22 cellular contexts compared by ENCODE assay signal in the genomic region with DNA sequence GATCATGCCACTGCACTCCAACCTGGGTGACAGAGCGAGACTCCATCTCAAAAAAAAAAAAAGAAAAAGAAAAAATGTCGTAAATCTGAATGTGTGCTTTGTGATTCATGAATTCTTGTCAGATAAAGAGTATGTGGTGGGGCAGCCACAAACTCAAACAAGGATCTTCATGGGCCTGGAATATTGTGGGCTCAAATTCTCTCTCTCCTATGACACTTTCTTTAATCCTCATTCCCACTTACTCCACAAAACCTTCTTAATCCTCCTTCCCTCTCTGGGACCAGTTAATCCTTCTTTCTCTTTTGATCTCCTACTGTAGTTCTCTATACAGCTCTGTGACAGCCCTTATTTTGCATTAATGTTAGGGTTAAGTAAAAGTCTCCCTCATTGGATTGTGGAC.
DNase-seq lines count a peak whose midpoint lies in the region; FAIRE-seq and TF ChIP-seq lines count a peak whose summit lies in the region.
"Had no signal": no experiment of that assay in that cellular context is flagged by ENCODE, and none has a peak within 500 bp of the region (broad histone marks: within the 10 kb centered on the region; RNA-seq: fewer than 3 reads in every experiment).

No MANE protein-coding gene starts in this region.

- no peak for FAIRE-seq in urothelium cell line (lab: Jason Lieb, UNC)
- FAIRE-seq: small intestine had no signal

- TF ChIP-seq POLR2A in breast epithelium (IDR thresholded peaks at IDR 0.05) = no peak

- BruUV-seq in MCF 10A (replicated peaks; lab: Mats Ljungman, UMichigan) = no TSS peak

- no peak for TF ChIP-seq CTCF in breast epithelium (IDR thresholded peaks at IDR 0.05)
- no peak for TF ChIP-seq CTCF in MCF 10A (IDR thresholded peaks at IDR 0.05; ENCODE audit: unreplicated experiment)
- TF ChIP-seq CTCF in fibroblast of villous mesenchyme (IDR thresholded peaks at IDR 0.05; ENCODE audit: insufficient read depth, low read depth, low read length) = no peak

- H3K27ac Mint-ChIP-seq in MCF 10A (ENCODE audit: low read depth, unreplicated experiment) = no peak overlapping the region
- H3K27ac Mint-ChIP-seq: activated naive CD8-positive, alpha-beta T cell treated with anti-CD3 and anti-CD28 coated beads, Interleukin-2, amount 50 U/mL, for 24 hours; stimulated activated memory B cell treated with anti-CD40 and anti-IgM and Interleukin-4, amounts not matched to agents 10 μg/mL and 1 μg/mL and 100 μg/mL, for 72 hours had no signal

- H3K9me3 ChIP-seq in breast epithelium (no peaks in the 10 kb centered on the region), SJCRH30 (replicated peaks) (no peaks in the 10 kb centered on the region)
- H3K9me3 ChIP-seq: HAP-1, left lung, upper lobe of left lung had no signal

- H3K4me3 ChIP-seq in breast epithelium = no peak overlapping the region
- no peak overlapping the region for H3K4me3 ChIP-seq in fibroblast of villous mesenchyme (ENCODE audit: low read depth, low read length)
- no peak overlapping the region for H3K4me3 ChIP-seq in SJCRH30
- H3K4me3 ChIP-seq: coronary artery, HAP-1, left lung, upper lobe of left lung had no signal

- H3K27ac ChIP-seq in breast epithelium = peak overlapping the region; percentile 30 to 63
- no peak overlapping the region for H3K27ac ChIP-seq in SJCRH30
- H3K27ac ChIP-seq: coronary artery, epithelial cell of prostate, left lung, parathyroid adenoma, upper lobe of left lung had no signal

- no peak for DNase-seq in breast epithelium (ENCODE audit: low spot score in 2 of 2)
- no peak for DNase-seq in MCF 10A (ENCODE audit: unreplicated experiment)
- peak; percentile 87 for DNase-seq in amniotic epithelial cell (ENCODE audit: low read depth)
- DNase-seq in fibroblast of villous mesenchyme (ENCODE audit: low read depth) = peak; percentile 37
- DNase-seq in urothelium cell line (ENCODE audit: low spot score) = peak; percentile 16
- DNase-seq in SJCRH30 = no peak
- no peak for DNase-seq in activated CD4-positive, alpha-beta T cell treated with anti-CD3 and anti-CD28 coated beads for 4 hours
- no peak for DNase-seq in NCI-H1048 (lab: John Stamatoyannopoulos, UW)
- DNase-seq: activated CD4-positive, alpha-beta T cell treated with anti-CD3 and anti-CD28 coated beads, Interleukin-2, amount 50 U/mL, for 1 hour; activated naive CD8-positive, alpha-beta T cell treated with anti-CD3 and anti-CD28 coated beads, Interleukin-2, amount 50 U/mL, for 24 hours; activated T-cell treated with anti-CD3 and anti-CD28 coated beads, Interleukin-2, amount 50 U/mL, for 4 hours; GDM1; KG1; left lung; NCI-H1417 treated with DMSO at 0.1 percent for 48 hours; small intestine; upper lobe of left lung had no signal

- POLR2A ChIA-PET in MCF 10A (lab: Yijun Ruan, JAX) = no interaction called here

- H3K27me3 ChIP-seq in breast epithelium (no peaks in the 10 kb centered on the region), SJCRH30 (no peaks in the 10 kb centered on the region)
- H3K27me3 ChIP-seq: left lung, upper lobe of left lung had no signal

- H3K9me3 Mint-ChIP-seq in MCF 10A (ENCODE audit: unreplicated experiment) = no peaks in the 10 kb centered on the region
- H3K9me3 Mint-ChIP-seq: activated naive CD8-positive, alpha-beta T cell treated with anti-CD3 and anti-CD28 coated beads, Interleukin-2, amount 50 U/mL, for 24 hours; activated T-cell treated with anti-CD3 and anti-CD28 coated beads, Interleukin-2, amount 50 U/mL, for 4 hours; stimulated activated memory B cell treated with anti-CD40 and anti-IgM and Interleukin-4, amounts not matched to agents 10 μg/mL and 1 μg/mL and 100 μg/mL, for 72 hours had no signal

- H3K4me3 Mint-ChIP-seq in MCF 10A (ENCODE audit: unreplicated experiment) = no peak overlapping the region
- H3K4me3 Mint-ChIP-seq: activated naive CD8-positive, alpha-beta T cell treated with anti-CD3 and anti-CD28 coated beads, Interleukin-2, amount 50 U/mL, for 24 hours; activated T-cell treated with anti-CD3 and anti-CD28 coated beads, Interleukin-2, amount 50 U/mL, for 4 hours; stimulated activated memory B cell treated with anti-CD40 and anti-IgM and Interleukin-4, amounts not matched to agents 10 μg/mL and 1 μg/mL and 100 μg/mL, for 72 hours had no signal

- H3K4me1 ChIP-seq in breast epithelium (no peaks in the 10 kb centered on the region), SJCRH30 (peaks cover 2% of the 10 kb centered on the region; the same call in 1 of the 2 replicates)
- H3K4me1 ChIP-seq: left lung, parathyroid adenoma, upper lobe of left lung had no signal

- H3K36me3 Mint-ChIP-seq in MCF 10A (ENCODE audit: insufficient read depth, unreplicated experiment) = no peaks in the 10 kb centered on the region
- H3K36me3 Mint-ChIP-seq: stimulated activated memory B cell treated with anti-CD40 and anti-IgM and Interleukin-4, amounts not matched to agents 10 μg/mL and 1 μg/mL and 100 μg/mL, for 72 hours had no signal

- peaks cover 17% of the 10 kb centered on the region for H3K27me3 Mint-ChIP-seq in MCF 10A (ENCODE audit: insufficient read depth, unreplicated experiment)
- H3K27me3 Mint-ChIP-seq: activated naive CD8-positive, alpha-beta T cell treated with anti-CD3 and anti-CD28 coated beads, Interleukin-2, amount 50 U/mL, for 24 hours had no signal

- intact Hi-C loops in breast epithelium (cut with DNase I; ENCODE audit: low total_unique reads) = no loop called here
- intact Hi-C loops in MCF 10A (cut with micrococcal nuclease) = no loop called here

- H3K4me1 Mint-ChIP-seq in MCF 10A (ENCODE audit: insufficient read depth, unreplicated experiment) = peaks cover 5% of the 10 kb centered on the region
- H3K4me1 Mint-ChIP-seq: activated naive CD8-positive, alpha-beta T cell treated with anti-CD3 and anti-CD28 coated beads, Interleukin-2, amount 50 U/mL, for 24 hours; stimulated activated memory B cell treated with anti-CD40 and anti-IgM and Interleukin-4, amounts not matched to agents 10 μg/mL and 1 μg/mL and 100 μg/mL, for 72 hours had no signal

- H3K36me3 ChIP-seq in breast epithelium = no peaks in the 10 kb centered on the region
- H3K36me3 ChIP-seq in SJCRH30 = no peaks in the 10 kb centered on the region
- H3K36me3 ChIP-seq: HAP-1, left lung, upper lobe of left lung had no signal

- CTCF ChIA-PET in MCF 10A (lab: Yijun Ruan, JAX) = interaction anchor here (1.6 kb wide), 1 partner anchor 139 kb away, joined by 5 read pairs; no protein-coding TSS in a partner anchor

Comparison
In these comparisons a context has a peak if more than half of its experiments do, and no peak if none do; other contexts are left out.
1. DNase-seq: peak in amniotic epithelial cell (single experiment), fibroblast of villous mesenchyme (single experiment) and urothelium cell line (single experiment); none in breast epithelium (0 of 2), MCF 10A (single experiment), SJCRH30 (0 of 2), activated CD4-positive, alpha-beta T cell treated with anti-CD3 and anti-CD28 coated beads for 4 hours (0 of 2) and NCI-H1048 (single experiment).